In the genomic region with DNA sequence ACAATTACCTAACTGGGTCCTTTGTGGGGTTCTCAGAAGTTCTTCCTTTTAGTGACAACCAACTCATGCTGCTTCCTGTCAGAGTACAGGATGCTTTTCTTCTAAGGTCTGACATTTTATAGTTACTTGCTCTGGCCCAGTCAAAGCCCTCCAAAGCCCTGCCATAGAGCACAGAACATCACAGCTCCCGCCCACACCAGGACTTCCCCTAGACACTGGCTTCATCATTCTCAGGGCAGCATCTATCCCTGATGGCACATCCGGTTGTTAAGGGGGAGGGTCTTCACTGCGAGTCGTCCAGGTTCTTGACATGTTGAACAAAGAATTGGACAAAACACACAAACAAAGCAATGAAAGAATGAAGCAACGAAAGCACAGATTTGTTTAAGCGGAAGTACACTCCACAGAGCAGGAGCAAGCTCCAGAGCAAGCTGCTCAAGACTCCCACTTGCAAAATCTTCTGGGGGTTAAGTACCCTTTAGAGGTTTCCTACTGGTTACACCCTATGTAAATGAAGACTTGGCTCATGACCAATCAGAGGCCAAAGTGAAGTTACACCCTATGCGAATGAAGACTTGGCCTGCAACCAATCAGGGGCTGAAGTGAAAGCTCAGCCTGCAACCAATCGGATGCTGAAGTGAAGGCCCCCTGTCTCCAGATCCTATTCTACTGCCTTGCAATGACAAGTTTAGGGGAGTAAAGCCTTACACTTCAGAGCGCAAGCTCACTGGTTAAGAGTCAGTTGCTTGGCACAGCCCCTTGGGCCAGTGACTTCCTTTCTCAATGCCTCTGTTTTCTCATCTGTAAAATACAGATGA, we compare ENCODE assay signal across 9 cellular contexts.
DNase-seq lines count a peak whose midpoint lies in the region; ATAC-seq and TF ChIP-seq lines count a peak whose summit lies in the region.
"Had no signal": no experiment of that assay in that cellular context is flagged by ENCODE, and none has a peak within 500 bp of the region (broad histone marks: within the 10 kb centered on the region; RNA-seq: fewer than 3 reads in every experiment).

No MANE protein-coding gene starts in this region.

- H3K27ac ChIP-seq in trophoblast cell (ENCODE audit: low read depth, low read length), result no peak overlapping the region
- H3K27ac ChIP-seq: thoracic aorta had no signal

- H2BK12ac ChIP-seq in trophoblast cell (ENCODE audit: low read length), result no peak overlapping the region

- ATAC-seq in activated B cell treated with CpG ODN at 0.5 μM for 24 hours (ENCODE audit: low read depth), result peak; percentile 25
- ATAC-seq in HG03342 (IDR thresholded peaks at IDR 0.05; ENCODE audit: unreplicated experiment), result no peak

- no peak overlapping the region for H4K12ac ChIP-seq in trophoblast cell (ENCODE audit: low read depth, low read length)

- peaks cover 0 to 1% of the 10 kb centered on the region in 2 experiments for H3K36me3 ChIP-seq in trophoblast cell (ENCODE audit: control insufficient read depth in 1 of 2, insufficient read depth in 2 of 2, low read length in 2 of 2)
- H3K36me3 ChIP-seq: thoracic aorta had no signal

- H2BK5ac ChIP-seq in trophoblast cell (ENCODE audit: low read depth, low read length, poor library complexity), result no peak overlapping the region

- peaks cover 2% of the 10 kb centered on the region for H3K9me3 ChIP-seq in trophoblast cell (ENCODE audit: insufficient read depth, low read depth, low read length)
- H3K9me3 ChIP-seq: thoracic aorta had no signal

- H3K27me3 ChIP-seq in trophoblast cell (ENCODE audit: insufficient read depth, low read length), result no peaks in the 10 kb centered on the region

- no peak overlapping the region for H4K91ac ChIP-seq in trophoblast cell (ENCODE audit: low read depth, low read length)

- POLR2A ChIA-PET in activated B cell treated with CpG ODN at 0.5 μM for 24 hours (lab: Charles Lee), result interaction anchor here (1.3 kb wide), 1 partner anchor 79 kb away, joined by 16 read pairs; the partner anchor contains the start of gene HDAC4

- H2AFZ ChIP-seq in trophoblast cell (ENCODE audit: insufficient read depth, low read length, poor library complexity), result no peak overlapping the region

- no peak overlapping the region for H3K4me3 ChIP-seq in trophoblast cell (ENCODE audit: low read depth, low read length)
- H3K4me3 ChIP-seq: thoracic aorta had no signal

- no peak for TF ChIP-seq CTCF in CD14-positive monocyte (IDR thresholded peaks at IDR 0.05)
- no peak for TF ChIP-seq CTCF in activated B cell treated with CpG ODN at 0.5 μM for 24 hours (IDR thresholded peaks at IDR 0.05)

- H2AK5ac ChIP-seq in trophoblast cell (ENCODE audit: low read length), result no peak overlapping the region

- H3K4me3 Mint-ChIP-seq in CD14-positive monocyte, result no peak overlapping the region
- no peak overlapping the region for H3K4me3 Mint-ChIP-seq in activated B cell treated with CpG ODN at 0.5 μM for 24 hours

- no peak overlapping the region for H3K9ac ChIP-seq in trophoblast cell (ENCODE audit: low read length)

- H3K4me1 Mint-ChIP-seq in CD14-positive monocyte, result peaks cover 50% of the 10 kb centered on the region
- H3K4me1 Mint-ChIP-seq in activated B cell treated with CpG ODN at 0.5 μM for 24 hours, result peaks cover 33% of the 10 kb centered on the region

- no peaks in the 10 kb centered on the region for H3K4me1 ChIP-seq in trophoblast cell (ENCODE audit: control insufficient read depth in 1 of 2, insufficient read depth in 2 of 2, low read length in 2 of 2)

- H3K4ac ChIP-seq in trophoblast cell (ENCODE audit: low read depth, low read length), result no peak overlapping the region

- no peak overlapping the region for H3K14ac ChIP-seq in trophoblast cell (ENCODE audit: low read length)

- WGBS in trophoblast cell (ENCODE audit: extremely low coverage, insufficient coverage, insufficient read length), result no CpG with 5 or more reads among the region's 9 CpGs

- CTCF ChIA-PET in activated B cell treated with CpG ODN at 0.5 μM for 24 hours (lab: Charles Lee), result no interaction called here

- H3K27ac Mint-ChIP-seq in CD14-positive monocyte (peak overlapping the region in 5 of 7 donors; percentile 32 to 83 (median 59)), activated B cell treated with CpG ODN at 0.5 μM for 24 hours (no peak overlapping the region)

- no peak overlapping the region for H4K8ac ChIP-seq in trophoblast cell (ENCODE audit: low read depth, low read length)

- H3K9me3 Mint-ChIP-seq in CD14-positive monocyte (peaks cover 0 to 6% (median 4%) of the 10 kb centered on the region in 7 donors), activated B cell treated with CpG ODN at 0.5 μM for 24 hours (no peaks in the 10 kb centered on the region)

- H2BK120ac ChIP-seq in trophoblast cell (ENCODE audit: insufficient read depth, low read length, poor library complexity), result no peak overlapping the region

- H3K23ac ChIP-seq in trophoblast cell (ENCODE audit: low read length), result no peak overlapping the region

- H3K79me2 ChIP-seq in trophoblast cell (ENCODE audit: control insufficient read depth, insufficient read depth, low read length, poor library complexity), result no peaks in the 10 kb centered on the region

- no peak overlapping the region for H3K18ac ChIP-seq in trophoblast cell (ENCODE audit: low read length)

- H3K36me3 Mint-ChIP-seq in CD14-positive monocyte (peaks cover 38 to 50% of the 10 kb centered on the region in 2 donors), activated B cell treated with CpG ODN at 0.5 μM for 24 hours (ENCODE audit: low read depth) (peaks cover 17% of the 10 kb centered on the region)

- H3K27me3 Mint-ChIP-seq in CD14-positive monocyte (ENCODE audit: low read depth in 3 of 3) (peaks cover 0 to 3% (median 0%) of the 10 kb centered on the region in 3 donors), activated B cell treated with CpG ODN at 0.5 μM for 24 hours (no peaks in the 10 kb centered on the region)

- no peak for DNase-seq in CD14-positive monocyte (ENCODE audit: low spot score)
- no peak for DNase-seq in activated B cell treated with CpG ODN at 0.5 μM for 24 hours
- peak; percentile 37 for DNase-seq in activated naive CD8-positive, alpha-beta T cell treated with anti-CD3 and anti-CD28 coated beads, Interleukin-2, amount 50 U/mL, for 16 hours (ENCODE audit: low read depth, low spot score)
- DNase-seq in stimulated activated CD4-positive, alpha-beta T cell treated with anti-CD3 and anti-CD28 coated beads, Interleukin-15, amount 100 ng/mL, for 24 hours, result peak; percentile 70
- no peak for DNase-seq in NCI-H446 treated with DMSO at 0.1 percent for 48 hours (lab: John Stamatoyannopoulos, UW)
- DNase-seq in SK-N-DZ (ENCODE audit: low spot score), result no peak
- DNase-seq in trophoblast cell, result no peak

- no peak overlapping the region for H3K4me2 ChIP-seq in trophoblast cell (ENCODE audit: low read length)

- intact Hi-C loops in CD14-positive monocyte (cut with micrococcal nuclease), result no loop called here
- intact Hi-C loops in activated B cell treated with CpG ODN at 0.5 μM for 24 hours (cut with micrococcal nuclease), result no loop called here

- H3K79me1 ChIP-seq in trophoblast cell (ENCODE audit: low read length), result no peaks in the 10 kb centered on the region

Comparison
In these comparisons a context has a peak if more than half of its experiments do, and no peak if none do; other contexts are left out.
1. DNase-seq: peak in activated naive CD8-positive, alpha-beta T cell treated with anti-CD3 and anti-CD28 coated beads, Interleukin-2, amount 50 U/mL, for 16 hours (single experiment) and stimulated activated CD4-positive, alpha-beta T cell treated with anti-CD3 and anti-CD28 coated beads, Interleukin-15, amount 100 ng/mL, for 24 hours (single experiment); none in CD14-positive monocyte (single experiment), activated B cell treated with CpG ODN at 0.5 μM for 24 hours (single experiment), NCI-H446 treated with DMSO at 0.1 percent for 48 hours (single experiment), SK-N-DZ (single experiment) and trophoblast cell (0 of 2).